3 cellular contexts compared by ENCODE assay signal in genomic region chr7:115081772-115082171, GRCh38.
A peak's percentile ranks its signal among the peaks of the same experiment; 100 is the strongest.
TF ChIP-seq lines count a peak whose summit lies in the region.

No MANE protein-coding gene starts in this region.

TF ChIP-seq in HCT116, 20 proteins besides CTCF, POLR2A, EP300 and RAD21:
- TF ChIP-seq REST (IDR thresholded peaks at IDR 0.05; ENCODE audit: low read depth): 0 out of 2 replicates have a peak, but pooled peaks have one; percentile 11
- no peak for TF ChIP-seq MAX (IDR thresholded peaks at IDR 0.05)

TF ChIP-seq in Ishikawa, 13 proteins besides CTCF, POLR2A, EP300 and RAD21 (continued from another document):
- TF ChIP-seq REST (IDR thresholded peaks at IDR 0.05; ENCODE audit: low read depth) (peak; percentile 33; the same call in 1 of the 2 replicates), CEBPB (IDR thresholded peaks at IDR 0.05) (no peak)

TF ChIP-seq in WTC11, 78 proteins besides CTCF, POLR2A, EP300 and RAD21 (continued from another document):
- TF ChIP-seq AR (CRISPR knock-in tag; IDR thresholded peaks at IDR 0.05) (no peak), HMGXB4 (CRISPR knock-in tag; IDR thresholded peaks at IDR 0.05) (no peak), FOXK1 (CRISPR knock-in tag; IDR thresholded peaks at IDR 0.05) (no peak), NR2C2 (CRISPR knock-in tag; IDR thresholded peaks at IDR 0.05) (no peak), ZNF671 (CRISPR knock-in tag; IDR thresholded peaks at IDR 0.05) (no peak), NFE2L1 (CRISPR knock-in tag; IDR thresholded peaks at IDR 0.05) (no peak), STAT6 (CRISPR knock-in tag; conservative IDR thresholded peaks at IDR 0.05; ENCODE audit: low read depth) (no peak)
